ENCODE assay signal across 1 cellular context in genomic region chr10:78937800-78938694, GRCh38.
TF ChIP-seq lines count a peak whose summit lies in the region.

No MANE protein-coding gene starts in this region.

TF ChIP-seq in HepG2, 621 proteins besides CTCF, POLR2A, EP300 and RAD21 (continued from another document and continues in another):
- TF ChIP-seq ZNF574 (CRISPR knock-in tag; IDR thresholded peaks at IDR 0.05) (no peak), AGO2 (optimal IDR thresholded peaks at IDR 0.05; ENCODE audit: low read depth, low read length) (no peak), NCOA2 (CRISPR knock-in tag; IDR thresholded peaks at IDR 0.05) (peak; percentile 41; the same call in 1 of the 2 replicates), ZNF672 (CRISPR knock-in tag; IDR thresholded peaks at IDR 0.05) (no peak), ZNF556 (CRISPR knock-in tag; IDR thresholded peaks at IDR 0.05; ENCODE audit: borderline replicate concordance) (no peak), ZNF775 (CRISPR knock-in tag; IDR thresholded peaks at IDR 0.05; ENCODE audit: borderline replicate concordance) (no peak), ISX (CRISPR knock-in tag; conservative IDR thresholded peaks at IDR 0.05) (no peak), SNAI1 (CRISPR knock-in tag; IDR thresholded peaks at IDR 0.05; ENCODE audit: borderline replicate concordance) (no peak), PPARG (CRISPR knock-in tag; conservative IDR thresholded peaks at IDR 0.05) (no peak), AKNA (CRISPR knock-in tag; IDR thresholded peaks at IDR 0.05; ENCODE audit: borderline replicate concordance) (no peak), HDAC2 (CRISPR knock-in tag; IDR thresholded peaks at IDR 0.05) (peak; percentile 56; the same call in 1 of the 2 replicates), ZFP36L2 (CRISPR knock-in tag; IDR thresholded peaks at IDR 0.05) (no peak), TFDP2 (CRISPR knock-in tag; IDR thresholded peaks at IDR 0.05) (no peak), BCL6 (CRISPR knock-in tag; IDR thresholded peaks at IDR 0.05) (peak; percentile 35), ZSCAN5A (CRISPR knock-in tag; IDR thresholded peaks at IDR 0.05; ENCODE audit: borderline replicate concordance) (no peak), SP4 (CRISPR knock-in tag; IDR thresholded peaks at IDR 0.05) (0 out of 2 replicates have a peak, but pooled peaks have one; percentile 33), ZNF737 (CRISPR knock-in tag; IDR thresholded peaks at IDR 0.05; ENCODE audit: borderline replicate concordance) (no peak), MED1 (CRISPR knock-in tag; IDR thresholded peaks at IDR 0.05) (peak; percentile 51; the same call in 1 of the 2 replicates), ZNF652 (CRISPR knock-in tag; IDR thresholded peaks at IDR 0.05; ENCODE audit: borderline replicate concordance, low read depth) (no peak), TARDBP (CRISPR knock-in tag; IDR thresholded peaks at IDR 0.05) (peak; percentile 71; the same call in 1 of the 2 replicates), ZNF784 (CRISPR knock-in tag; IDR thresholded peaks at IDR 0.05; ENCODE audit: borderline replicate concordance) (no peak), ZNF564 (CRISPR knock-in tag; IDR thresholded peaks at IDR 0.05) (no peak), HES4 (CRISPR knock-in tag; IDR thresholded peaks at IDR 0.05; ENCODE audit: borderline replicate concordance) (no peak), HNF1B (CRISPR knock-in tag; IDR thresholded peaks at IDR 0.05) (peak; percentile 61; the same call in 1 of the 2 replicates), UBTF (CRISPR knock-in tag; IDR thresholded peaks at IDR 0.05) (peak; percentile 55), RAD51 (IDR thresholded peaks at IDR 0.05; ENCODE audit: borderline replicate concordance) (no peak), HMGXB4 (CRISPR knock-in tag; IDR thresholded peaks at IDR 0.05; ENCODE audit: borderline replicate concordance in 1 of 2, low read depth in 1 of 2) (0 out of 4 replicates have a peak, but pooled peaks of 1 of the 2 experiments have one; percentile 23), CBX5 (CRISPR knock-in tag; IDR thresholded peaks at IDR 0.05; ENCODE audit: borderline replicate concordance) (no peak), ZZZ3 (CRISPR knock-in tag; IDR thresholded peaks at IDR 0.05; ENCODE audit: borderline replicate concordance) (no peak), THAP11 (CRISPR knock-in tag; IDR thresholded peaks at IDR 0.05) (no peak), CCAR2 (optimal IDR thresholded peaks at IDR 0.05; ENCODE audit: low read depth, low read length) (no peak), ZMYM4 (CRISPR knock-in tag; IDR thresholded peaks at IDR 0.05) (no peak), KAT8 (CRISPR knock-in tag; IDR thresholded peaks at IDR 0.05) (no peak), RFX3 (CRISPR knock-in tag; IDR thresholded peaks at IDR 0.05) (no peak), SALL1 (CRISPR knock-in tag; IDR thresholded peaks at IDR 0.05) (peak; percentile 59; the same call in 1 of the 2 replicates), FOXA3 (CRISPR knock-in tag; IDR thresholded peaks at IDR 0.05) (peak; percentile 90), ZNF207 (IDR thresholded peaks at IDR 0.05; ENCODE audit: borderline replicate concordance) (no peak), HINFP (CRISPR knock-in tag; IDR thresholded peaks at IDR 0.05; ENCODE audit: low read depth) (no peak), SUZ12 (IDR thresholded peaks at IDR 0.05; ENCODE audit: low read depth, low read length) (no peak), ZNF83 (CRISPR knock-in tag; IDR thresholded peaks at IDR 0.05; ENCODE audit: borderline replicate concordance) (no peak), REPIN1 (CRISPR knock-in tag; IDR thresholded peaks at IDR 0.05; ENCODE audit: borderline replicate concordance, low read depth) (no peak), ZBTB25 (CRISPR knock-in tag; IDR thresholded peaks at IDR 0.05) (no peak), SNAPC2 (CRISPR knock-in tag; IDR thresholded peaks at IDR 0.05) (no peak), KDM5A (IDR thresholded peaks at IDR 0.05; ENCODE audit: borderline replicate concordance, low read length) (no peak)
